ENCODE assay signal across 10 cellular contexts in the genomic region with DNA sequence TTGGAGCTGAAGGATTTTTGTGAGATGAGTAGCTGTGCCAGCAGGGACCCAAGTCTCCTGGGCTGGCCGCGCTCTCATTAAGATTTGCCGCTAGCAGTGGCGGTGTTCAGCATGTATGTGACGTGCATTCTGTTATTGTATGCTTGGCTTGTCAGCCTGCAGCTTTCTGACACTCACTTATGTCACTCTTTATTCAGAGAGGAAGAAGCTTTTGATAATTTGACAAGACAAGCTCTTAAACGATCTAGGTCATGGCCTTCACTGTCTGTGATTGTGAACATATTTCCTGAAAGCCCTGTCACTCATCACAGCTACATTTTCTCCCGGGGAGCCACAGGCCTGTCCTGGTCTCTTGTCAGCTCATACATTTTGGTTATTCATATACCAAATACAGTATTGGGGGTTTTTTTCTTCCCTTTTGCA.
DNase-seq lines count a peak whose midpoint lies in the region; ATAC-seq and TF ChIP-seq lines count a peak whose summit lies in the region.
"Had no signal": no experiment of that assay in that cellular context is flagged by ENCODE, and none has a peak within 500 bp of the region (broad histone marks: within the 10 kb centered on the region; RNA-seq: fewer than 3 reads in every experiment).

No MANE protein-coding gene starts in this region.

- peaks cover 21% of the 10 kb centered on the region for H4K20me1 ChIP-seq in neural progenitor cell (ENCODE audit: low read depth)

- DNase-seq in NCI-H345 treated with DMSO at 0.1 percent for 48 hours (lab: John Stamatoyannopoulos, UW; ENCODE audit: unreplicated experiment) (peak; percentile 78), neural progenitor cell (ENCODE audit: low spot score) (peak; percentile 13), AG20443 (ENCODE audit: low spot score) (no peak), HuH-7.5 (ENCODE audit: low spot score) (no peak)
- DNase-seq in CD8-positive, alpha-beta memory T cell, result no peak

- no peak overlapping the region for H3K27ac ChIP-seq in neural progenitor cell
- no peak overlapping the region for H3K27ac ChIP-seq in CD8-positive, alpha-beta memory T cell (ENCODE audit: low read depth, low read length)
- H3K27ac ChIP-seq: thoracic aorta had no signal

- CTCF ChIA-PET in CD8-positive, alpha-beta memory T cell (lab: Charles Lee), result no interaction called here

- no peaks in the 10 kb centered on the region for H3K27me3 ChIP-seq in neural progenitor cell
- H3K27me3 ChIP-seq in CD8-positive, alpha-beta memory T cell (ENCODE audit: insufficient read depth, low read length, poor library complexity, severe bottlenecking), result no peaks in the 10 kb centered on the region

- no peaks in the 10 kb centered on the region for H3K4me1 ChIP-seq in neural progenitor cell
- H3K4me1 ChIP-seq in CD8-positive, alpha-beta memory T cell (ENCODE audit: insufficient read depth, low read length), result no peaks in the 10 kb centered on the region

- peaks cover 56% of the 10 kb centered on the region for H3K4me1 Mint-ChIP-seq in neural progenitor cell
- peaks cover 0 to 6% (median 4%) of the 10 kb centered on the region in 3 donors for H3K4me1 Mint-ChIP-seq in CD8-positive, alpha-beta memory T cell

- peaks cover 11% of the 10 kb centered on the region for H3K9me3 Mint-ChIP-seq in neural progenitor cell
- H3K9me3 Mint-ChIP-seq in CD8-positive, alpha-beta memory T cell, result no peaks in the 10 kb centered on the region

- no peak overlapping the region for H3K4me2 ChIP-seq in neural progenitor cell

- H3K36me3 ChIP-seq in neural progenitor cell, result no peaks in the 10 kb centered on the region
- H3K36me3 ChIP-seq in CD8-positive, alpha-beta memory T cell (ENCODE audit: insufficient read depth, low read length), result no peaks in the 10 kb centered on the region
- H3K36me3 ChIP-seq: thoracic aorta had no signal

- peak overlapping the region; percentile 66 for H3K4me3 Mint-ChIP-seq in neural progenitor cell
- H3K4me3 Mint-ChIP-seq in CD8-positive, alpha-beta memory T cell, result no peak overlapping the region
- H3K4me3 Mint-ChIP-seq: activated naive CD8-positive, alpha-beta T cell had no signal

- peaks cover 20% of the 10 kb centered on the region for H3F3A ChIP-seq in neural progenitor cell (ENCODE audit: low read depth)

- no peaks in the 10 kb centered on the region for H3K27me3 Mint-ChIP-seq in neural progenitor cell (ENCODE audit: insufficient read depth, low read depth)
- no peaks in the 10 kb centered on the region for H3K27me3 Mint-ChIP-seq in CD8-positive, alpha-beta memory T cell
- H3K27me3 Mint-ChIP-seq: activated naive CD8-positive, alpha-beta T cell had no signal

- ATAC-seq in GM18909 (IDR thresholded peaks at IDR 0.05; ENCODE audit: poor library complexity, unreplicated experiment), result peak; percentile 69
- ATAC-seq in HG02642 (IDR thresholded peaks at IDR 0.05; ENCODE audit: poor library complexity, unreplicated experiment), result peak; percentile 62

- H3K79me2 ChIP-seq in neural progenitor cell (ENCODE audit: low read depth), result no peaks in the 10 kb centered on the region

- no peaks in the 10 kb centered on the region for H3K9me3 ChIP-seq in neural progenitor cell (ENCODE audit: low read depth)
- no peaks in the 10 kb centered on the region for H3K9me3 ChIP-seq in CD8-positive, alpha-beta memory T cell (ENCODE audit: low read length)
- H3K9me3 ChIP-seq: thoracic aorta had no signal

- no peak overlapping the region for H3K4me3 ChIP-seq in neural progenitor cell
- no peak overlapping the region for H3K4me3 ChIP-seq in CD8-positive, alpha-beta memory T cell (ENCODE audit: low read length)
- H3K4me3 ChIP-seq: lung, thoracic aorta had no signal

- H3K27ac Mint-ChIP-seq in neural progenitor cell, result peak overlapping the region; percentile 32
- peak overlapping the region in 1 of 8 donors; percentile 42 for H3K27ac Mint-ChIP-seq in CD8-positive, alpha-beta memory T cell
- H3K27ac Mint-ChIP-seq: activated naive CD8-positive, alpha-beta T cell had no signal

- POLR2A ChIA-PET in CD8-positive, alpha-beta memory T cell (lab: Charles Lee), result no interaction called here

- TF ChIP-seq CTCF in neural progenitor cell (IDR thresholded peaks at IDR 0.05), result no peak

- no peak overlapping the region for H3K9ac ChIP-seq in neural progenitor cell

- H3K36me3 Mint-ChIP-seq in neural progenitor cell, result peaks cover 14% of the 10 kb centered on the region
- H3K36me3 Mint-ChIP-seq in CD8-positive, alpha-beta memory T cell, result peaks cover 4 to 39% (median 6%) of the 10 kb centered on the region in 3 donors

- H2AFZ ChIP-seq in neural progenitor cell (replicated peaks), result no peak overlapping the region

Comparison
In these comparisons a context has a peak if more than half of its experiments do, and no peak if none do; other contexts are left out.
1. DNase-seq: peak in NCI-H345 treated with DMSO at 0.1 percent for 48 hours (single experiment) and neural progenitor cell (single experiment); none in CD8-positive, alpha-beta memory T cell (0 of 5), AG20443 (single experiment) and HuH-7.5 (single experiment).